ENCODE assay signal across 29 cellular contexts in the genomic region with DNA sequence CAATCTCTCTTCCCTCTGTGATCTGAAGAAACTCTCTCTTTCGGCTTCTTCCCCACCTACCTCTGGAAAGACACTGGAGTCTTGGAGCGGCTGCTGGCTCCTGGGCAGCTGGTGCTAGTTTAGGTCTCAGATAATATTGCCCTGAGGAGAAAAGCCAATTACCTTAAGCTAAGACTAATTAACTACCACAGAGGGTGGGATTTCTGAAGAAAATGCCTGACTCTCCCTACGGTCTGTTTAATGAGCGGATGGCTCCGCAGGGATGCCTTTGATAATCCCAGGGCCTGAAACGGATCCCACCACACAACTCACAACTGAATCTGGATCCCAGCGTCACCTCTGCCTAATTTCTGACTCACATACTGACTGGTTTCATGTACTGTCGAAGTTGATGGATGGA.
"Had no signal": no experiment of that assay in that cellular context is flagged by ENCODE, and none has a peak within 500 bp of the region (broad histone marks: within the 10 kb centered on the region; RNA-seq: fewer than 3 reads in every experiment).

No MANE protein-coding gene starts in this region.

- H3K4me3 Mint-ChIP-seq: activated B cell treated with CpG ODN at 0.5 μM for 24 hours; activated CD8-positive, alpha-beta T cell treated with anti-CD3 and anti-CD28 coated beads, Interleukin-2, amount 10 ng/mL, durations not matched to agents 7 days and 5 days; activated T-cell treated with anti-CD3 and anti-CD28 coated beads, Interleukin-2, amount 50 U/mL, for 24 hours; natural killer cell treated with Interleukin-12 subunit alpha and Interleukin-12 subunit beta and Interleukin-15 and Interleukin-18, amount 100 ng/mL, for 72 hours; stimulated activated effector memory CD8-positive, alpha-beta T cell treated with anti-CD3 and anti-CD28 coated beads, Interleukin-12 subunit alpha, Interleukin-12 subunit beta, amount 100 ng/mL, for 72 hours; stimulated activated naive CD8-positive, alpha-beta T cell treated with anti-CD3 and anti-CD28 coated beads, Interleukin-15, amount 100 ng/mL, for 72 hours had no signal

- H3K27ac ChIP-seq: brain microvascular endothelial cell, coronary artery, dorsolateral prefrontal cortex, heart right ventricle, left lung, lower lobe of right lung, neutrophil, ovary, skin epidermis, upper lobe of right lung had no signal

- H3K4me1 Mint-ChIP-seq: activated B cell treated with CpG ODN at 0.5 μM for 24 hours; stimulated activated effector memory CD8-positive, alpha-beta T cell treated with anti-CD3 and anti-CD28 coated beads, Interleukin-12 subunit alpha, Interleukin-12 subunit beta, amount 100 ng/mL, for 72 hours; stimulated activated naive CD8-positive, alpha-beta T cell treated with anti-CD3 and anti-CD28 coated beads, Interleukin-15, amount 100 ng/mL, for 72 hours had no signal

- H3K27ac Mint-ChIP-seq: activated B cell treated with CpG ODN at 0.5 μM for 24 hours; activated CD8-positive, alpha-beta T cell treated with anti-CD3 and anti-CD28 coated beads, Interleukin-2, amount 10 ng/mL, durations not matched to agents 7 days and 5 days; activated T-cell treated with anti-CD3 and anti-CD28 coated beads, Interleukin-2, amount 50 U/mL, for 24 hours; natural killer cell treated with Interleukin-12 subunit alpha and Interleukin-12 subunit beta and Interleukin-15 and Interleukin-18, amount 100 ng/mL, for 72 hours; progenitor cell of endocrine pancreas; stimulated activated effector memory CD8-positive, alpha-beta T cell treated with anti-CD3 and anti-CD28 coated beads, Interleukin-12 subunit alpha, Interleukin-12 subunit beta, amount 100 ng/mL, for 72 hours; stimulated activated naive CD8-positive, alpha-beta T cell treated with anti-CD3 and anti-CD28 coated beads, Interleukin-15, amount 100 ng/mL, for 72 hours had no signal

- H3K9me3 ChIP-seq: left lung, lower lobe of right lung, neutrophil, ovary, upper lobe of right lung had no signal

- ATAC-seq: activated CD8-positive, alpha-beta T cell treated with anti-CD3 and anti-CD28 coated beads, Interleukin-2, amount 10 ng/mL, durations not matched to agents 7 days and 5 days; esophagus mucosa; heart right ventricle; left lung; lower lobe of right lung; natural killer cell treated with Interleukin-12 subunit alpha and Interleukin-12 subunit beta and Interleukin-15 and Interleukin-18, amount 100 ng/mL, for 72 hours; sciatic nerve; stimulated activated effector memory CD8-positive, alpha-beta T cell treated with anti-CD3 and anti-CD28 coated beads, Interleukin-12 subunit alpha, Interleukin-12 subunit beta, amount 100 ng/mL, for 72 hours; stimulated activated naive CD8-positive, alpha-beta T cell treated with anti-CD3 and anti-CD28 coated beads, Interleukin-15, amount 100 ng/mL, for 72 hours; upper lobe of right lung had no signal

- H3K36me3 Mint-ChIP-seq: natural killer cell treated with Interleukin-12 subunit alpha and Interleukin-12 subunit beta and Interleukin-15 and Interleukin-18, amount 100 ng/mL, for 72 hours; stimulated activated effector memory CD8-positive, alpha-beta T cell treated with anti-CD3 and anti-CD28 coated beads, Interleukin-12 subunit alpha, Interleukin-12 subunit beta, amount 100 ng/mL, for 72 hours had no signal

- H3K4me1 ChIP-seq: heart right ventricle, left lung, lower lobe of right lung, upper lobe of right lung had no signal

- H3K9me3 Mint-ChIP-seq: activated T-cell treated with anti-CD3 and anti-CD28 coated beads, Interleukin-2, amount 50 U/mL, for 24 hours; natural killer cell treated with Interleukin-12 subunit alpha and Interleukin-12 subunit beta and Interleukin-15 and Interleukin-18, amount 100 ng/mL, for 72 hours had no signal

- H3K27me3 ChIP-seq: brain microvascular endothelial cell, ovary had no signal

- DNase-seq: activated B cell treated with CpG ODN at 0.5 μM for 24 hours; activated CD8-positive, alpha-beta T cell treated with anti-CD3 and anti-CD28 coated beads, Interleukin-2, amount 10 ng/mL, durations not matched to agents 7 days and 5 days; activated gamma-delta T cell treated with Interleukin-2 at 50 U/mL for 16 hours; activated naive CD4-positive, alpha-beta T cell treated with anti-CD3 and anti-CD28 coated beads, Interleukin-2, amount 50 U/mL, for 16 hours; activated T-cell treated with anti-CD3 and anti-CD28 coated beads, Interleukin-2, amount 50 U/mL, for 24 hours; amniotic stem cell; brain microvascular endothelial cell; dorsolateral prefrontal cortex; foreskin fibroblast; heart right ventricle; kidney glomerular epithelial cell; left lung; lower lobe of right lung; mesenchymal stem cell; ovary; stimulated activated CD4-positive, alpha-beta T cell treated with anti-CD3 and anti-CD28 coated beads, Interleukin-12 subunit alpha, Interleukin-12 subunit beta, amount 100 ng/mL, for 4 hours; stimulated activated CD4-positive, alpha-beta T cell treated with anti-CD3 and anti-CD28 coated beads, Interleukin-4, amount 100 ng/mL, for 24 hours; stimulated activated naive CD8-positive, alpha-beta T cell treated with anti-CD3 and anti-CD28 coated beads, Interleukin-15, amount 100 ng/mL, for 72 hours; substantia nigra; T-helper 2 cell; upper lobe of right lung had no signal

- H3K36me3 ChIP-seq: brain microvascular endothelial cell, heart right ventricle, left lung, lower lobe of right lung, neutrophil, ovary, upper lobe of right lung had no signal

- H3K4me3 ChIP-seq: coronary artery, dorsolateral prefrontal cortex, heart right ventricle, left lung, lower lobe of right lung, ovary, skin epidermis, upper lobe of right lung had no signal
